ENCODE assay signal across 1 cellular context in the genomic region with DNA sequence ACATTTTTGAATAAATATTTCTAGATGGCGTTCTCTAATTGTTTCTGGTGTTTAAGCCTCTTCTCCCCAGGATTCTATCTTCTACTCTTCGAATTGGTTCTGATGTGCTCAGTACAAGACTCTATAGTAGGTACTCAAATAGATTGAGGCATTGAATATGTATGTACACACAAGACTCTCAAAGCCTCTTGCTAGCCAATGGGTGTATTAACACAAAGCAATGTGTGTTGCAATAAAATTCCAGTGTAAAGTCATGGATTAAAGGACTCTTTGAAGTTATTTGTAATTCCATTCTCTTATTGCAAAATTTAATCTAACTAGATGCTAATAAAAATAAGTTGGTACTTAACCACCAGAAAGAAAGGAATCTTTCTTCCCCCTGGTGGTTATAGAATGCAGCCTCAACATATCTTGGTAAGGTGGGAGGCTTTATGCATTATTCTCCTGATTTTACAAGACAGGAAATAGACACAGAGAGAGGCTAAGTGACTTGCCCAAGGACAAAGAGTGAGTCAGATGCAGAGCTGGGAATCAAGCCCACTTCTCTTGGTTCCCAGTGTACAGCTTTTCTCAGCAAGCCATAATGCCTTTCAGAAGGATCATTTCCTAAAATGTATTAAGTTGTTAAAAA.
TF ChIP-seq lines count a peak whose summit lies in the region.

No MANE protein-coding gene starts in this region.

TF ChIP-seq in GM23338, 12 proteins besides CTCF, POLR2A, EP300 and RAD21 (continued from another document):
- TF ChIP-seq, protein P1, sequence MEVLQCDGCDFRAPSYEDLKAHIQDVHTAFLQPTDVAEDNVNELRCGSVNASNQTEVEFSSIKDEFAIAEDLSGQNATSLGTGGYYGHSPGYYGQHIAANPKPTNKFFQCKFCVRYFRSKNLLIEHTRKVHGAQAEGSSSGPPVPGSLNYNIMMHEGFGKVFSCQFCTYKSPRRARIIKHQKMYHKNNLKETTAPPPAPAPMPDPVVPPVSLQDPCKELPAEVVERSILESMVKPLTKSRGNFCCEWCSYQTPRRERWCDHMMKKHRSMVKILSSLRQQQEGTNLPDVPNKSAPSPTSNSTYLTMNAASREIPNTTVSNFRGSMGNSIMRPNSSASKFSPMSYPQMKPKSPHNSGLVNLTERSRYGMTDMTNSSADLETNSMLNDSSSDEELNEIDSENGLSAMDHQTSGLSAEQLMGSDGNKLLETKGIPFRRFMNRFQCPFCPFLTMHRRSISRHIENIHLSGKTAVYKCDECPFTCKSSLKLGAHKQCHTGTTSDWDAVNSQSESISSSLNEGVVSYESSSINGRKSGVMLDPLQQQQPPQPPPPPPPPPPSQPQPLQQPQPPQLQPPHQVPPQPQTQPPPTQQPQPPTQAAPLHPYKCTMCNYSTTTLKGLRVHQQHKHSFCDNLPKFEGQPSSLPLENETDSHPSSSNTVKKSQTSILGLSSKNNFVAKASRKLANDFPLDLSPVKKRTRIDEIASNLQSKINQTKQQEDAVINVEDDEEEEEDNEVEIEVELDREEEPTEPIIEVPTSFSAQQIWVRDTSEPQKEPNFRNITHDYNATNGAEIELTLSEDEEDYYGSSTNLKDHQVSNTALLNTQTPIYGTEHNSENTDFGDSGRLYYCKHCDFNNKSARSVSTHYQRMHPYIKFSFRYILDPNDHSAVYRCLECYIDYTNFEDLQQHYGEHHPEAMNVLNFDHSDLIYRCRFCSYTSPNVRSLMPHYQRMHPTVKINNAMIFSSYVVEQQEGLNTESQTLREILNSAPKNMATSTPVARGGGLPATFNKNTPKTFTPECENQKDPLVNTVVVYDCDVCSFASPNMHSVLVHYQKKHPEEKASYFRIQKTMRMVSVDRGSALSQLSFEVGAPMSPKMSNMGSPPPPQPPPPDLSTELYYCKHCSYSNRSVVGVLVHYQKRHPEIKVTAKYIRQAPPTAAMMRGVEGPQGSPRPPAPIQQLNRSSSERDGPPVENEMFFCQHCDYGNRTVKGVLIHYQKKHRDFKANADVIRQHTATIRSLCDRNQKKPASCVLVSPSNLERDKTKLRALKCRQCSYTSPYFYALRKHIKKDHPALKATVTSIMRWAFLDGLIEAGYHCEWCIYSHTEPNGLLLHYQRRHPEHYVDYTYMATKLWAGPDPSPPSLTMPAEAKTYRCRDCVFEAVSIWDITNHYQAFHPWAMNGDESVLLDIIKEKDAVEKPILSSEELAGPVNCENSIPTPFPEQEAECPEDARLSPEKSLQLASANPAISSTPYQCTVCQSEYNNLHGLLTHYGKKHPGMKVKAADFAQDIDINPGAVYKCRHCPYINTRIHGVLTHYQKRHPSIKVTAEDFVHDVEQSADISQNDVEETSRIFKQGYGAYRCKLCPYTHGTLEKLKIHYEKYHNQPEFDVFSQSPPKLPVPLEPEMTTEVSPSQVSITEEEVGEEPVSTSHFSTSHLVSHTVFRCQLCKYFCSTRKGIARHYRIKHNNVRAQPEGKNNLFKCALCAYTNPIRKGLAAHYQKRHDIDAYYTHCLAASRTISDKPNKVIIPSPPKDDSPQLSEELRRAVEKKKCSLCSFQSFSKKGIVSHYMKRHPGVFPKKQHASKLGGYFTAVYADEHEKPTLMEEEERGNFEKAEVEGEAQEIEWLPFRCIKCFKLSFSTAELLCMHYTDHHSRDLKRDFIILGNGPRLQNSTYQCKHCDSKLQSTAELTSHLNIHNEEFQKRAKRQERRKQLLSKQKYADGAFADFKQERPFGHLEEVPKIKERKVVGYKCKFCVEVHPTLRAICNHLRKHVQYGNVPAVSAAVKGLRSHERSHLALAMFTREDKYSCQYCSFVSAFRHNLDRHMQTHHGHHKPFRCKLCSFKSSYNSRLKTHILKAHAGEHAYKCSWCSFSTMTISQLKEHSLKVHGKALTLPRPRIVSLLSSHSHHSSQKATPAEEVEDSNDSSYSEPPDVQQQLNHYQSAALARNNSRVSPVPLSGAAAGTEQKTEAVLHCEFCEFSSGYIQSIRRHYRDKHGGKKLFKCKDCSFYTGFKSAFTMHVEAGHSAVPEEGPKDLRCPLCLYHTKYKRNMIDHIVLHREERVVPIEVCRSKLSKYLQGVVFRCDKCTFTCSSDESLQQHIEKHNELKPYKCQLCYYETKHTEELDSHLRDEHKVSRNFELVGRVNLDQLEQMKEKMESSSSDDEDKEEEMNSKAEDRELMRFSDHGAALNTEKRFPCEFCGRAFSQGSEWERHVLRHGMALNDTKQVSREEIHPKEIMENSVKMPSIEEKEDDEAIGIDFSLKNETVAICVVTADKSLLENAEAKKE (CRISPR knock-in tag; IDR thresholded peaks at IDR 0.05) = no peak
- no peak for TF ChIP-seq NANOG (IDR thresholded peaks at IDR 0.05; ENCODE audit: borderline replicate concordance)
- no peak for TF ChIP-seq ZNF114 (CRISPR knock-in tag; IDR thresholded peaks at IDR 0.05)
- TF ChIP-seq ZNF331 (CRISPR knock-in tag; IDR thresholded peaks at IDR 0.05; ENCODE audit: low read depth) = no peak
- no peak for TF ChIP-seq POLR2AphosphoS5 (IDR thresholded peaks at IDR 0.05; ENCODE audit: low read depth)
- TF ChIP-seq CREB1 (CRISPR knock-in tag; IDR thresholded peaks at IDR 0.05; ENCODE audit: low read depth) = no peak
- TF ChIP-seq JUNB (IDR thresholded peaks at IDR 0.05; ENCODE audit: unreplicated experiment) = no peak
TF ChIP-seq in GM23338: peak in this region for 0.
